1 cellular context compared by ENCODE assay signal in the genomic region with DNA sequence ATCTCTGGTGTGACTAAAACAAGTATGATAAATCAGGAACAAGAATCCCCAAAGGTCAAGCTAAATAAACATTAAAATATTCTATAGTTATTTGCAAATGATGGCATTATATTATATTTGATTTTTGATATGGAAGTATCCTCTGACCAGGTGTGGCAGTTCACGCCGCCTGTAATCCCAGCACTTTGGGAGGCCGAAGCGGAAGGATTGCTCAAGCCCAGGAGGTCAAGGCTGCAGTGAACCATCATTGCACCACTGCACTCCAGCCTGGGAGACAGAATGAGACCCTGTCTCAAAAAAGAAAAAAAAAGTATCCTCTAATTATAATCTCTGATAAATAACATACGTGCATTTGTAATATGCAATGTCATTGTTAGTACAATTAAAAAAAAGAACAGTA.
TF ChIP-seq lines count a peak whose summit lies in the region.

No MANE protein-coding gene starts in this region.

TF ChIP-seq in HepG2, 621 proteins besides CTCF, POLR2A, EP300 and RAD21 (continues in another document):
- no peak for TF ChIP-seq REXO4 (CRISPR knock-in tag; IDR thresholded peaks at IDR 0.05; ENCODE audit: borderline replicate concordance)
- no peak for TF ChIP-seq ZNF547 (CRISPR knock-in tag; IDR thresholded peaks at IDR 0.05)
- TF ChIP-seq NFE2L1 (CRISPR knock-in tag; IDR thresholded peaks at IDR 0.05; ENCODE audit: borderline replicate concordance), result no peak
- no peak for TF ChIP-seq ZNF724P (CRISPR knock-in tag; IDR thresholded peaks at IDR 0.05; ENCODE audit: borderline replicate concordance)
- TF ChIP-seq SALL1 (CRISPR knock-in tag; IDR thresholded peaks at IDR 0.05), result 0 out of 2 replicates have a peak, but pooled peaks have one; percentile 12
- TF ChIP-seq FOXP1 (IDR thresholded peaks at IDR 0.05), result no peak
- no peak for TF ChIP-seq FOXP1 (CRISPR knock-in tag; IDR thresholded peaks at IDR 0.05)
- TF ChIP-seq ZSCAN30 (CRISPR knock-in tag; IDR thresholded peaks at IDR 0.05), result no peak
- TF ChIP-seq BHLHE40 (IDR thresholded peaks at IDR 0.05; ENCODE audit: low read length), result no peak
- TF ChIP-seq RARA (CRISPR knock-in tag; IDR thresholded peaks at IDR 0.05), result peak; percentile 66; the same call in 1 of the 2 replicates
- TF ChIP-seq RFX3 (CRISPR knock-in tag; IDR thresholded peaks at IDR 0.05), result no peak
- no peak for TF ChIP-seq ZNF879 (CRISPR knock-in tag; IDR thresholded peaks at IDR 0.05)
- TF ChIP-seq ZNF446 (CRISPR knock-in tag; IDR thresholded peaks at IDR 0.05), result no peak
- no peak for TF ChIP-seq ZNF616 (CRISPR knock-in tag; IDR thresholded peaks at IDR 0.05; ENCODE audit: low read depth)
- TF ChIP-seq, protein P1, sequence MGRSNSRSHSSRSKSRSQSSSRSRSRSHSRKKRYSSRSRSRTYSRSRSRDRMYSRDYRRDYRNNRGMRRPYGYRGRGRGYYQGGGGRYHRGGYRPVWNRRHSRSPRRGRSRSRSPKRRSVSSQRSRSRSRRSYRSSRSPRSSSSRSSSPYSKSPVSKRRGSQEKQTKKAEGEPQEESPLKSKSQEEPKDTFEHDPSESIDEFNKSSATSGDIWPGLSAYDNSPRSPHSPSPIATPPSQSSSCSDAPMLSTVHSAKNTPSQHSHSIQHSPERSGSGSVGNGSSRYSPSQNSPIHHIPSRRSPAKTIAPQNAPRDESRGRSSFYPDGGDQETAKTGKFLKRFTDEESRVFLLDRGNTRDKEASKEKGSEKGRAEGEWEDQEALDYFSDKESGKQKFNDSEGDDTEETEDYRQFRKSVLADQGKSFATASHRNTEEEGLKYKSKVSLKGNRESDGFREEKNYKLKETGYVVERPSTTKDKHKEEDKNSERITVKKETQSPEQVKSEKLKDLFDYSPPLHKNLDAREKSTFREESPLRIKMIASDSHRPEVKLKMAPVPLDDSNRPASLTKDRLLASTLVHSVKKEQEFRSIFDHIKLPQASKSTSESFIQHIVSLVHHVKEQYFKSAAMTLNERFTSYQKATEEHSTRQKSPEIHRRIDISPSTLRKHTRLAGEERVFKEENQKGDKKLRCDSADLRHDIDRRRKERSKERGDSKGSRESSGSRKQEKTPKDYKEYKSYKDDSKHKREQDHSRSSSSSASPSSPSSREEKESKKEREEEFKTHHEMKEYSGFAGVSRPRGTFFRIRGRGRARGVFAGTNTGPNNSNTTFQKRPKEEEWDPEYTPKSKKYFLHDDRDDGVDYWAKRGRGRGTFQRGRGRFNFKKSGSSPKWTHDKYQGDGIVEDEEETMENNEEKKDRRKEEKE (IDR thresholded peaks at IDR 0.05), result no peak
- TF ChIP-seq, protein P2, sequence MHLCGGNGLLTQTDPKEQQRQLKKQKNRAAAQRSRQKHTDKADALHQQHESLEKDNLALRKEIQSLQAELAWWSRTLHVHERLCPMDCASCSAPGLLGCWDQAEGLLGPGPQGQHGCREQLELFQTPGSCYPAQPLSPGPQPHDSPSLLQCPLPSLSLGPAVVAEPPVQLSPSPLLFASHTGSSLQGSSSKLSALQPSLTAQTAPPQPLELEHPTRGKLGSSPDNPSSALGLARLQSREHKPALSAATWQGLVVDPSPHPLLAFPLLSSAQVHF (CRISPR knock-in tag; IDR thresholded peaks at IDR 0.05), result no peak
- TF ChIP-seq RFX1 (IDR thresholded peaks at IDR 0.05), result no peak
- no peak for TF ChIP-seq KMT2A (CRISPR knock-in tag; IDR thresholded peaks at IDR 0.05)
- TF ChIP-seq, protein P3, sequence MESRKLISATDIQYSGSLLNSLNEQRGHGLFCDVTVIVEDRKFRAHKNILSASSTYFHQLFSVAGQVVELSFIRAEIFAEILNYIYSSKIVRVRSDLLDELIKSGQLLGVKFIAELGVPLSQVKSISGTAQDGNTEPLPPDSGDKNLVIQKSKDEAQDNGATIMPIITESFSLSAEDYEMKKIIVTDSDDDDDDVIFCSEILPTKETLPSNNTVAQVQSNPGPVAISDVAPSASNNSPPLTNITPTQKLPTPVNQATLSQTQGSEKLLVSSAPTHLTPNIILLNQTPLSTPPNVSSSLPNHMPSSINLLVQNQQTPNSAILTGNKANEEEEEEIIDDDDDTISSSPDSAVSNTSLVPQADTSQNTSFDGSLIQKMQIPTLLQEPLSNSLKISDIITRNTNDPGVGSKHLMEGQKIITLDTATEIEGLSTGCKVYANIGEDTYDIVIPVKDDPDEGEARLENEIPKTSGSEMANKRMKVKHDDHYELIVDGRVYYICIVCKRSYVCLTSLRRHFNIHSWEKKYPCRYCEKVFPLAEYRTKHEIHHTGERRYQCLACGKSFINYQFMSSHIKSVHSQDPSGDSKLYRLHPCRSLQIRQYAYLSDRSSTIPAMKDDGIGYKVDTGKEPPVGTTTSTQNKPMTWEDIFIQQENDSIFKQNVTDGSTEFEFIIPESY (CRISPR knock-in tag; IDR thresholded peaks at IDR 0.05), result peak; percentile 97
- TF ChIP-seq ZNF775 (CRISPR knock-in tag; IDR thresholded peaks at IDR 0.05; ENCODE audit: borderline replicate concordance), result no peak
- no peak for TF ChIP-seq ZNF713 (CRISPR knock-in tag; IDR thresholded peaks at IDR 0.05)
- TF ChIP-seq ZNF790 (CRISPR knock-in tag; IDR thresholded peaks at IDR 0.05; ENCODE audit: borderline replicate concordance), result no peak
- no peak for TF ChIP-seq JDP2 (CRISPR knock-in tag; IDR thresholded peaks at IDR 0.05; ENCODE audit: borderline replicate concordance)
- TF ChIP-seq GATAD1 (CRISPR knock-in tag; IDR thresholded peaks at IDR 0.05), result no peak
- TF ChIP-seq, protein P4, sequence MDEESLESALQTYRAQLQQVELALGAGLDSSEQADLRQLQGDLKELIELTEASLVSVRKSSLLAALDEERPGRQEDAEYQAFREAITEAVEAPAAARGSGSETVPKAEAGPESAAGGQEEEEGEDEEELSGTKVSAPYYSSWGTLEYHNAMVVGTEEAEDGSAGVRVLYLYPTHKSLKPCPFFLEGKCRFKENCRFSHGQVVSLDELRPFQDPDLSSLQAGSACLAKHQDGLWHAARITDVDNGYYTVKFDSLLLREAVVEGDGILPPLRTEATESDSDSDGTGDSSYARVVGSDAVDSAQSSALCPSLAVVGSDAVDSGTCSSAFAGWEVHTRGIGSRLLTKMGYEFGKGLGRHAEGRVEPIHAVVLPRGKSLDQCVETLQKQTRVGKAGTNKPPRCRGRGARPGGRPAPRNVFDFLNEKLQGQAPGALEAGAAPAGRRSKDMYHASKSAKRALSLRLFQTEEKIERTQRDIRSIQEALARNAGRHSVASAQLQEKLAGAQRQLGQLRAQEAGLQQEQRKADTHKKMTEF (CRISPR knock-in tag; IDR thresholded peaks at IDR 0.05), result no peak
- TF ChIP-seq, protein P5, sequence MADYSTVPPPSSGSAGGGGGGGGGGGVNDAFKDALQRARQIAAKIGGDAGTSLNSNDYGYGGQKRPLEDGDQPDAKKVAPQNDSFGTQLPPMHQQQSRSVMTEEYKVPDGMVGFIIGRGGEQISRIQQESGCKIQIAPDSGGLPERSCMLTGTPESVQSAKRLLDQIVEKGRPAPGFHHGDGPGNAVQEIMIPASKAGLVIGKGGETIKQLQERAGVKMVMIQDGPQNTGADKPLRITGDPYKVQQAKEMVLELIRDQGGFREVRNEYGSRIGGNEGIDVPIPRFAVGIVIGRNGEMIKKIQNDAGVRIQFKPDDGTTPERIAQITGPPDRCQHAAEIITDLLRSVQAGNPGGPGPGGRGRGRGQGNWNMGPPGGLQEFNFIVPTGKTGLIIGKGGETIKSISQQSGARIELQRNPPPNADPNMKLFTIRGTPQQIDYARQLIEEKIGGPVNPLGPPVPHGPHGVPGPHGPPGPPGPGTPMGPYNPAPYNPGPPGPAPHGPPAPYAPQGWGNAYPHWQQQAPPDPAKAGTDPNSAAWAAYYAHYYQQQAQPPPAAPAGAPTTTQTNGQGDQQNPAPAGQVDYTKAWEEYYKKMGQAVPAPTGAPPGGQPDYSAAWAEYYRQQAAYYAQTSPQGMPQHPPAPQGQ (CRISPR knock-in tag; IDR thresholded peaks at IDR 0.05; ENCODE audit: borderline replicate concordance), result no peak
- TF ChIP-seq, protein P6, sequence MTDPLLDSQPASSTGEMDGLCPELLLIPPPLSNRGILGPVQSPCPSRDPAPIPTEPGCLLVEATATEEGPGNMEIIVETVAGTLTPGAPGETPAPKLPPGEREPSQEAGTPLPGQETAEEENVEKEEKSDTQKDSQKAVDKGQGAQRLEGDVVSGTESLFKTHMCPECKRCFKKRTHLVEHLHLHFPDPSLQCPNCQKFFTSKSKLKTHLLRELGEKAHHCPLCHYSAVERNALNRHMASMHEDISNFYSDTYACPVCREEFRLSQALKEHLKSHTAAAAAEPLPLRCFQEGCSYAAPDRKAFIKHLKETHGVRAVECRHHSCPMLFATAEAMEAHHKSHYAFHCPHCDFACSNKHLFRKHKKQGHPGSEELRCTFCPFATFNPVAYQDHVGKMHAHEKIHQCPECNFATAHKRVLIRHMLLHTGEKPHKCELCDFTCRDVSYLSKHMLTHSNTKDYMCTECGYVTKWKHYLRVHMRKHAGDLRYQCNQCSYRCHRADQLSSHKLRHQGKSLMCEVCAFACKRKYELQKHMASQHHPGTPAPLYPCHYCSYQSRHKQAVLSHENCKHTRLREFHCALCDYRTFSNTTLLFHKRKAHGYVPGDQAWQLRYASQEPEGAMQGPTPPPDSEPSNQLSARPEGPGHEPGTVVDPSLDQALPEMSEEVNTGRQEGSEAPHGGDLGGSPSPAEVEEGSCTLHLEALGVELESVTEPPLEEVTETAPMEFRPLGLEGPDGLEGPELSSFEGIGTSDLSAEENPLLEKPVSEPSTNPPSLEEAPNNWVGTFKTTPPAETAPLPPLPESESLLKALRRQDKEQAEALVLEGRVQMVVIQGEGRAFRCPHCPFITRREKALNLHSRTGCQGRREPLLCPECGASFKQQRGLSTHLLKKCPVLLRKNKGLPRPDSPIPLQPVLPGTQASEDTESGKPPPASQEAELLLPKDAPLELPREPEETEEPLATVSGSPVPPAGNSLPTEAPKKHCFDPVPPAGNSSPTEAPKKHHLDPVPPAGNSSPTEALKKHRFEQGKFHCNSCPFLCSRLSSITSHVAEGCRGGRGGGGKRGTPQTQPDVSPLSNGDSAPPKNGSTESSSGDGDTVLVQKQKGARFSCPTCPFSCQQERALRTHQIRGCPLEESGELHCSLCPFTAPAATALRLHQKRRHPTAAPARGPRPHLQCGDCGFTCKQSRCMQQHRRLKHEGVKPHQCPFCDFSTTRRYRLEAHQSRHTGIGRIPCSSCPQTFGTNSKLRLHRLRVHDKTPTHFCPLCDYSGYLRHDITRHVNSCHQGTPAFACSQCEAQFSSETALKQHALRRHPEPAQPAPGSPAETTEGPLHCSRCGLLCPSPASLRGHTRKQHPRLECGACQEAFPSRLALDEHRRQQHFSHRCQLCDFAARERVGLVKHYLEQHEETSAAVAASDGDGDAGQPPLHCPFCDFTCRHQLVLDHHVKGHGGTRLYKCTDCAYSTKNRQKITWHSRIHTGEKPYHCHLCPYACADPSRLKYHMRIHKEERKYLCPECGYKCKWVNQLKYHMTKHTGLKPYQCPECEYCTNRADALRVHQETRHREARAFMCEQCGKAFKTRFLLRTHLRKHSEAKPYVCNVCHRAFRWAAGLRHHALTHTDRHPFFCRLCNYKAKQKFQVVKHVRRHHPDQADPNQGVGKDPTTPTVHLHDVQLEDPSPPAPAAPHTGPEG (CRISPR knock-in tag; IDR thresholded peaks at IDR 0.05), result no peak
- no peak for TF ChIP-seq TEAD2 (CRISPR knock-in tag; IDR thresholded peaks at IDR 0.05)
- no peak for TF ChIP-seq PRPF4 (IDR thresholded peaks at IDR 0.05; ENCODE audit: low read depth, low read length, poor library complexity, severe bottlenecking)
- no peak for TF ChIP-seq CENPX (CRISPR knock-in tag; IDR thresholded peaks at IDR 0.05)
- TF ChIP-seq ZNF605 (CRISPR knock-in tag; IDR thresholded peaks at IDR 0.05), result no peak
- TF ChIP-seq ZNF121 (CRISPR knock-in tag; IDR thresholded peaks at IDR 0.05), result no peak
- TF ChIP-seq ZNF788 (CRISPR knock-in tag; IDR thresholded peaks at IDR 0.05; ENCODE audit: borderline replicate concordance), result no peak
- TF ChIP-seq, protein P7, sequence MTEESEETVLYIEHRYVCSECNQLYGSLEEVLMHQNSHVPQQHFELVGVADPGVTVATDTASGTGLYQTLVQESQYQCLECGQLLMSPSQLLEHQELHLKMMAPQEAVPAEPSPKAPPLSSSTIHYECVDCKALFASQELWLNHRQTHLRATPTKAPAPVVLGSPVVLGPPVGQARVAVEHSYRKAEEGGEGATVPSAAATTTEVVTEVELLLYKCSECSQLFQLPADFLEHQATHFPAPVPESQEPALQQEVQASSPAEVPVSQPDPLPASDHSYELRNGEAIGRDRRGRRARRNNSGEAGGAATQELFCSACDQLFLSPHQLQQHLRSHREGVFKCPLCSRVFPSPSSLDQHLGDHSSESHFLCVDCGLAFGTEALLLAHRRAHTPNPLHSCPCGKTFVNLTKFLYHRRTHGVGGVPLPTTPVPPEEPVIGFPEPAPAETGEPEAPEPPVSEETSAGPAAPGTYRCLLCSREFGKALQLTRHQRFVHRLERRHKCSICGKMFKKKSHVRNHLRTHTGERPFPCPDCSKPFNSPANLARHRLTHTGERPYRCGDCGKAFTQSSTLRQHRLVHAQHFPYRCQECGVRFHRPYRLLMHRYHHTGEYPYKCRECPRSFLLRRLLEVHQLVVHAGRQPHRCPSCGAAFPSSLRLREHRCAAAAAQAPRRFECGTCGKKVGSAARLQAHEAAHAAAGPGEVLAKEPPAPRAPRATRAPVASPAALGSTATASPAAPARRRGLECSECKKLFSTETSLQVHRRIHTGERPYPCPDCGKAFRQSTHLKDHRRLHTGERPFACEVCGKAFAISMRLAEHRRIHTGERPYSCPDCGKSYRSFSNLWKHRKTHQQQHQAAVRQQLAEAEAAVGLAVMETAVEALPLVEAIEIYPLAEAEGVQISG (CRISPR knock-in tag; IDR thresholded peaks at IDR 0.05), result no peak
- TF ChIP-seq NFYB (CRISPR knock-in tag; IDR thresholded peaks at IDR 0.05), result no peak
- TF ChIP-seq TBL1XR1 (IDR thresholded peaks at IDR 0.05; ENCODE audit: borderline replicate concordance, low read length, partially characterized antibody), result no peak
- TF ChIP-seq, protein P8, sequence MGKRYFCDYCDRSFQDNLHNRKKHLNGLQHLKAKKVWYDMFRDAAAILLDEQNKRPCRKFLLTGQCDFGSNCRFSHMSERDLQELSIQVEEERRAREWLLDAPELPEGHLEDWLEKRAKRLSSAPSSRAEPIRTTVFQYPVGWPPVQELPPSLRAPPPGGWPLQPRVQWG (CRISPR knock-in tag; IDR thresholded peaks at IDR 0.05; ENCODE audit: borderline replicate concordance, low read depth), result no peak
